ENCODE assay signal across 8 cellular contexts in genomic region chr5:126544087-126544740, GRCh38. TPM values are rescaled to one million over a fixed set of nuclear protein-coding genes. Genes with fewer than 3 reads are reported as not detected.
DNase-seq lines count a peak whose midpoint lies in the region; ATAC-seq, FAIRE-seq and TF ChIP-seq lines count a peak whose summit lies in the region.

No MANE protein-coding gene starts in this region.

- no peak overlapping the region for H3K4me2 ChIP-seq in GM23248 (ENCODE audit: unreplicated experiment)
- H3K4me2 ChIP-seq in Karpas-422 (ENCODE audit: low read depth, low read length, poor library complexity, severe bottlenecking): no peak overlapping the region

- H3K79me2 ChIP-seq in GM23248 (ENCODE audit: insufficient read depth): no peaks in the 10 kb centered on the region
- no peaks in the 10 kb centered on the region for H3K79me2 ChIP-seq in Karpas-422 (ENCODE audit: low read length)

- in situ Hi-C loops in GM23248 (cut with MboI): loop anchor here (25.0 kb wide), 1 partner anchor 532 kb away; no protein-coding TSS in a partner anchor

- H3K9me3 ChIP-seq in GM23248 (ENCODE audit: low read depth) (no peaks in the 10 kb centered on the region), Karpas-422 (ENCODE audit: low read length) (no peaks in the 10 kb centered on the region), WERI-Rb-1 (ENCODE audit: severe bottlenecking) (no peaks in the 10 kb centered on the region)

- H3K27ac ChIP-seq in 22Rv1 (no peak overlapping the region), GM23248 (no peak overlapping the region), Karpas-422 (ENCODE audit: low read length) (no peak overlapping the region), WERI-Rb-1 (no peak overlapping the region)

- peak; percentile 45 for ATAC-seq in esophagus mucosa
- ATAC-seq in stimulated activated memory B cell treated with anti-CD40 and anti-IgM and Interleukin-4, amounts not matched to agents 10 μg/mL and 1 μg/mL and 100 μg/mL, for 72 hours: no peak

- H3K9ac ChIP-seq in GM23248 (no peak overlapping the region), Karpas-422 (ENCODE audit: low read length) (no peak overlapping the region)

- no peaks in the 10 kb centered on the region for H3K9me3 Mint-ChIP-seq in stimulated activated memory B cell treated with anti-CD40 and anti-IgM and Interleukin-4, amounts not matched to agents 10 μg/mL and 1 μg/mL and 100 μg/mL, for 72 hours

- H4K20me1 ChIP-seq in GM23248 (ENCODE audit: insufficient read depth): no peaks in the 10 kb centered on the region
- no peaks in the 10 kb centered on the region for H4K20me1 ChIP-seq in Karpas-422 (ENCODE audit: insufficient read depth, low read depth, low read length)

- TF ChIP-seq CTCF in 22Rv1 (IDR thresholded peaks at IDR 0.05): peak; percentile 79
- TF ChIP-seq CTCF in WERI-Rb-1 (IDR thresholded peaks at IDR 0.05; ENCODE audit: low read depth, low read length): peak; percentile 69

- H3K27me3 ChIP-seq in GM23248 (replicated peaks; ENCODE audit: insufficient read depth): no peaks in the 10 kb centered on the region
- no peaks in the 10 kb centered on the region for H3K27me3 ChIP-seq in Karpas-422 (ENCODE audit: low read length)
- H3K27me3 ChIP-seq in WERI-Rb-1 (ENCODE audit: insufficient read depth, low read depth, severe bottlenecking): no peaks in the 10 kb centered on the region

- no peaks in the 10 kb centered on the region; the same call in 1 of the 2 replicates for H3K4me1 ChIP-seq in GM23248 (ENCODE audit: insufficient read depth)
- H3K4me1 ChIP-seq in Karpas-422 (ENCODE audit: low read length): no peaks in the 10 kb centered on the region

- 81 to 85% methylated on average over 11 to 12 of the region's 12 CpGs for WGBS in GM23248 (ENCODE audit: low coverage in 1 of 2, low lambda C conversion rate in 2 of 2, missing lambda C conversion rate in 2 of 2), 2 experiments

- peak; percentile 52 for DNase-seq in GM23248
- DNase-seq in Karpas-422: peak; percentile 81
- peak; percentile 71 for DNase-seq in WERI-Rb-1
- DNase-seq in stimulated activated CD4-positive, alpha-beta T cell treated with anti-CD3 and anti-CD28 coated beads, Interleukin-1b, Interleukin-23, amount 100 ng/mL, for 48 hours: peak; percentile 30

- no peaks in the 10 kb centered on the region for H3F3A ChIP-seq in GM23248 (ENCODE audit: insufficient read depth)

- H3K9me2 ChIP-seq in GM23248 (ENCODE audit: insufficient read depth) (no peaks in the 10 kb centered on the region), Karpas-422 (replicated peaks; ENCODE audit: insufficient read depth, low read length) (no peaks in the 10 kb centered on the region)

- H3K27me3 Mint-ChIP-seq in stimulated activated memory B cell treated with anti-CD40 and anti-IgM and Interleukin-4, amounts not matched to agents 10 μg/mL and 1 μg/mL and 100 μg/mL, for 72 hours: no peaks in the 10 kb centered on the region

- H2AFZ ChIP-seq in GM23248 (no peak overlapping the region), Karpas-422 (ENCODE audit: low read length) (no peak overlapping the region)

- FAIRE-seq in G401.6 (lab: Jason Lieb, UNC): peak; percentile 50

- no peak overlapping the region for H3K4me3 Mint-ChIP-seq in stimulated activated memory B cell treated with anti-CD40 and anti-IgM and Interleukin-4, amounts not matched to agents 10 μg/mL and 1 μg/mL and 100 μg/mL, for 72 hours

- H3K36me3 ChIP-seq in GM23248 (ENCODE audit: low read depth): peaks cover 26% of the 10 kb centered on the region
- H3K36me3 ChIP-seq in Karpas-422 (ENCODE audit: insufficient read depth, low read length): no peaks in the 10 kb centered on the region
- H3K36me3 ChIP-seq in WERI-Rb-1: peaks cover 10% of the 10 kb centered on the region; the same call in 1 of the 2 replicates

- H3K4me3 ChIP-seq in GM23248 (no peak overlapping the region), Karpas-422 (ENCODE audit: low read length) (no peak overlapping the region), WERI-Rb-1 (ENCODE audit: low read depth, low read length) (no peak overlapping the region)

- H3K4me1 Mint-ChIP-seq in stimulated activated memory B cell treated with anti-CD40 and anti-IgM and Interleukin-4, amounts not matched to agents 10 μg/mL and 1 μg/mL and 100 μg/mL, for 72 hours: no peaks in the 10 kb centered on the region

- H3K27ac Mint-ChIP-seq in stimulated activated memory B cell treated with anti-CD40 and anti-IgM and Interleukin-4, amounts not matched to agents 10 μg/mL and 1 μg/mL and 100 μg/mL, for 72 hours: no peak overlapping the region

- no peaks in the 10 kb centered on the region for H3K36me3 Mint-ChIP-seq in stimulated activated memory B cell treated with anti-CD40 and anti-IgM and Interleukin-4, amounts not matched to agents 10 μg/mL and 1 μg/mL and 100 μg/mL, for 72 hours

RNA-seq across cellular contexts. Expression of gene ALDH7A1, which starts 50.8 kb away (rescaled TPM):
- total RNA-seq in GM23248 (2014; rRNA removed; shearing (Covaris generic)): 41.3 and 45.8 TPM in 2 replicates
- 108 and 113 TPM in 2 replicates for polyA plus RNA-seq in GM23248 (2016; fragmentation: Nextera tagmentation; extraction: Ambion mirVana)
- total RNA-seq in Karpas-422 (2014; rRNA removed; shearing (Covaris generic); ENCODE audit: low replicate concordance): not detected in 2 replicates
- total RNA-seq in esophagus mucosa: 118 TPM

RNA-seq across cellular contexts. Expression of gene PHAX, which starts 56.5 kb away (rescaled TPM):
- 85.7 and 86.5 TPM in 2 replicates for total RNA-seq in GM23248 (2014; rRNA removed; shearing (Covaris generic))
- 124 and 135 TPM in 2 replicates for polyA plus RNA-seq in GM23248 (2016; fragmentation: Nextera tagmentation; extraction: Ambion mirVana)
- total RNA-seq in Karpas-422 (2014; rRNA removed; shearing (Covaris generic); ENCODE audit: low replicate concordance): 15.2 and 26.1 TPM in 2 replicates
- total RNA-seq in esophagus mucosa: 19.8 TPM

Comparison
In these comparisons a context has a peak if more than half of its experiments do, and no peak if none do; other contexts are left out.
1. DNase-seq: peak in every context shown above with its lines; median percentile 81 in Karpas-422; 71 in WERI-Rb-1; 52 in GM23248; 30 in stimulated activated CD4-positive, alpha-beta T cell treated with anti-CD3 and anti-CD28 coated beads, Interleukin-1b, Interleukin-23, amount 100 ng/mL, for 48 hours.
2. RNA of gene ALDH7A1, which starts 50.8 kb away (total RNA-seq): 118 TPM in esophagus mucosa (single experiment) and 41.3 to 45.8 TPM in GM23248; not detected in Karpas-422; every median in the first group is over 10 times any median in the second.